15 cellular contexts compared by ENCODE assay signal in the genomic region with DNA sequence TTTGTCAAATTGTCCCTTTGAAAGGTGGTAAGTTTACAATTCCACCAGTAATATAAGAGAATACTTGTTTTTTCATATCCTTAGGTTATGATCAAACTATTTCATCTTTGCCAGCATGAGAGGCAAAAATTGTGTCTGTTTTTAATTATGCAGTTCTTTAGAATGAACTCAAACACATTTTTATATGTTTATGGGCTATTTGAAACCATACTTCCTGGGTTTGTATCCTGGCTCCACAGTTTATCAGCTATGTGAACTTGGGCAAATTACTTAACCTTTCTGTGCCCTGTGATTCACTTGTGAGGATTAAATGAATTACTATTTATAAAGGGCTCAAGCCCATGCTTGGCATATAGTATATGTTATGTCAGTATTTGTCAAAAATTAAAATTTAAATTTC.
DNase-seq lines count a peak whose midpoint lies in the region; ATAC-seq and TF ChIP-seq lines count a peak whose summit lies in the region.
"Had no signal": no experiment of that assay in that cellular context is flagged by ENCODE, and none has a peak within 500 bp of the region (broad histone marks: within the 10 kb centered on the region; RNA-seq: fewer than 3 reads in every experiment).

No MANE protein-coding gene starts in this region.

- TF ChIP-seq RAD21 in SK-N-SH (IDR thresholded peaks at IDR 0.05; ENCODE audit: low read length), result no peak

- H3K36me3 ChIP-seq in SK-N-SH (replicated peaks in 1 of 2; ENCODE audit: control insufficient read depth in 1 of 2, insufficient read depth in 2 of 2, low read length in 1 of 2), result no peaks in the 10 kb centered on the region

- H3K4me3 Mint-ChIP-seq in nephron progenitor cell, result no peak overlapping the region
- no peak overlapping the region for H3K4me3 Mint-ChIP-seq in stimulated activated effector memory CD8-positive, alpha-beta T cell treated with anti-CD3 and anti-CD28 coated beads, Interleukin-12 subunit alpha, Interleukin-12 subunit beta, amount 100 ng/mL, for 72 hours
- H3K4me3 Mint-ChIP-seq: B cell; CD4-positive, alpha-beta T cell had no signal

- no peaks in the 10 kb centered on the region for H3K9me3 ChIP-seq in SK-N-SH

- no peak for TF ChIP-seq CTCF in SK-N-SH (IDR thresholded peaks at IDR 0.05)
- TF ChIP-seq CTCF in nephron progenitor cell (IDR thresholded peaks at IDR 0.05), result no peak

- no peak for ATAC-seq in stimulated activated effector memory CD8-positive, alpha-beta T cell treated with anti-CD3 and anti-CD28 coated beads, Interleukin-12 subunit alpha, Interleukin-12 subunit beta, amount 100 ng/mL, for 72 hours
- ATAC-seq in HG02981 (IDR thresholded peaks at IDR 0.05; ENCODE audit: unreplicated experiment), result no peak
- ATAC-seq: GM12878 had no signal

- H3K9me2 ChIP-seq in SK-N-SH, result no peaks in the 10 kb centered on the region

- CTCF ChIA-PET in SK-N-SH (lab: Yijun Ruan, JAX), result no interaction called here

- H3K36me3 Mint-ChIP-seq in nephron progenitor cell (ENCODE audit: low read depth), result peaks cover 55% of the 10 kb centered on the region
- no peaks in the 10 kb centered on the region for H3K36me3 Mint-ChIP-seq in stimulated activated effector memory CD8-positive, alpha-beta T cell treated with anti-CD3 and anti-CD28 coated beads, Interleukin-12 subunit alpha, Interleukin-12 subunit beta, amount 100 ng/mL, for 72 hours

- peaks cover 42% of the 10 kb centered on the region for H3K79me2 ChIP-seq in SK-N-SH (ENCODE audit: insufficient read depth)

- no peaks in the 10 kb centered on the region for H3K27me3 Mint-ChIP-seq in nephron progenitor cell (ENCODE audit: low read depth, poor library complexity)
- H3K27me3 Mint-ChIP-seq: CD4-positive, alpha-beta T cell had no signal

- no peaks in the 10 kb centered on the region for H3K27me3 ChIP-seq in SK-N-SH (ENCODE audit: insufficient read depth)

- peaks cover 26% of the 10 kb centered on the region for H3K4me1 Mint-ChIP-seq in nephron progenitor cell
- H3K4me1 Mint-ChIP-seq in stimulated activated effector memory CD8-positive, alpha-beta T cell treated with anti-CD3 and anti-CD28 coated beads, Interleukin-12 subunit alpha, Interleukin-12 subunit beta, amount 100 ng/mL, for 72 hours, result no peaks in the 10 kb centered on the region
- H3K4me1 Mint-ChIP-seq: B cell had no signal

- H3K27ac Mint-ChIP-seq in nephron progenitor cell, result peak overlapping the region; percentile 40
- H3K27ac Mint-ChIP-seq in stimulated activated effector memory CD8-positive, alpha-beta T cell treated with anti-CD3 and anti-CD28 coated beads, Interleukin-12 subunit alpha, Interleukin-12 subunit beta, amount 100 ng/mL, for 72 hours, result no peak overlapping the region
- H3K27ac Mint-ChIP-seq: B cell; CD4-positive, alpha-beta T cell had no signal

- no peak overlapping the region for H3K9ac ChIP-seq in SK-N-SH
- H3K9ac ChIP-seq: GM23248 had no signal

- 0 out of 4 replicates have a peak, but pooled peaks of 1 of the 2 experiments have one; percentile 14 for TF ChIP-seq EP300 in SK-N-SH (IDR thresholded peaks at IDR 0.05; ENCODE audit: borderline replicate concordance in 1 of 2, low read depth in 1 of 2, low read length in 1 of 2)

- peaks cover 10 to 16% of the 10 kb centered on the region in 2 experiments; a peak in 3 of 4 replicates for H3K4me1 ChIP-seq in SK-N-SH (ENCODE audit: control insufficient read depth in 1 of 2, insufficient read depth in 2 of 2, low read depth in 1 of 2, low read length in 1 of 2)

- peak overlapping the region; percentile 58 to 59 for H3K27ac ChIP-seq in SK-N-SH (ENCODE audit: low read depth in 2 of 2, low read length in 1 of 2)
- H3K27ac ChIP-seq: GM23248 had no signal

- no peaks in the 10 kb centered on the region for H3K9me3 Mint-ChIP-seq in nephron progenitor cell
- no peaks in the 10 kb centered on the region for H3K9me3 Mint-ChIP-seq in stimulated activated effector memory CD8-positive, alpha-beta T cell treated with anti-CD3 and anti-CD28 coated beads, Interleukin-12 subunit alpha, Interleukin-12 subunit beta, amount 100 ng/mL, for 72 hours
- H3K9me3 Mint-ChIP-seq: CD4-positive, alpha-beta T cell had no signal

- DNase-seq in SK-N-SH (no peak), dermis blood vessel endothelial cell (peak; percentile 40), fibroblast of peridontal ligament (ENCODE audit: extremely low read depth) (peak; percentile 51), nephron progenitor cell (no peak), T-helper 9 cell (no peak)
- no peak for DNase-seq in stimulated activated effector memory CD8-positive, alpha-beta T cell treated with anti-CD3 and anti-CD28 coated beads, Interleukin-12 subunit alpha, Interleukin-12 subunit beta, amount 100 ng/mL, for 72 hours (ENCODE audit: low spot score in 2 of 2)
- DNase-seq: C1 segment of cervical spinal cord; Calu3; CD4-positive, alpha-beta T cell; DMS 273 treated with DMSO at 0.1 percent for 48 hours; GM23248; H7 had no signal

- no peak overlapping the region for H3K4me3 ChIP-seq in SK-N-SH (ENCODE audit: low read depth in 2 of 2, low read length in 1 of 2)
- H3K4me3 ChIP-seq: GM12878, GM23248 had no signal

- no peaks in the 10 kb centered on the region for H4K20me1 ChIP-seq in SK-N-SH (ENCODE audit: insufficient read depth)

- H2AFZ ChIP-seq in SK-N-SH (ENCODE audit: low read depth), result 0 out of 2 replicates have a peak overlapping the region, but pooled peaks have one; percentile 35
- H2AFZ ChIP-seq: GM23248 had no signal

- H3K4me2 ChIP-seq in SK-N-SH, result no peak overlapping the region

- peaks cover 13% of the 10 kb centered on the region for H3F3A ChIP-seq in SK-N-SH (replicated peaks; ENCODE audit: insufficient read depth)

- POLR2A ChIA-PET in SK-N-SH (lab: Yijun Ruan, JAX), result no interaction called here

TF ChIP-seq in SK-N-SH, 30 proteins besides CTCF, POLR2A, EP300 and RAD21:
- no peak for TF ChIP-seq MAX (IDR thresholded peaks at IDR 0.05; ENCODE audit: low read depth)
- peak; percentile 42 for TF ChIP-seq TCF12 (IDR thresholded peaks at IDR 0.05)
- 0 out of 2 replicates have a peak, but pooled peaks have one; percentile 35 for TF ChIP-seq RXRA (IDR thresholded peaks at IDR 0.05; ENCODE audit: borderline replicate concordance, low read depth)

Comparison
In these comparisons a context has a peak if more than half of its experiments do, and no peak if none do; other contexts are left out.
1. DNase-seq: peak in dermis blood vessel endothelial cell (single experiment) and fibroblast of peridontal ligament (single experiment); none in SK-N-SH (single experiment), nephron progenitor cell (single experiment), T-helper 9 cell (single experiment) and stimulated activated effector memory CD8-positive, alpha-beta T cell treated with anti-CD3 and anti-CD28 coated beads, Interleukin-12 subunit alpha, Interleukin-12 subunit beta, amount 100 ng/mL, for 72 hours (0 of 2).